39 cellular contexts compared by ENCODE assay signal in the genomic region with DNA sequence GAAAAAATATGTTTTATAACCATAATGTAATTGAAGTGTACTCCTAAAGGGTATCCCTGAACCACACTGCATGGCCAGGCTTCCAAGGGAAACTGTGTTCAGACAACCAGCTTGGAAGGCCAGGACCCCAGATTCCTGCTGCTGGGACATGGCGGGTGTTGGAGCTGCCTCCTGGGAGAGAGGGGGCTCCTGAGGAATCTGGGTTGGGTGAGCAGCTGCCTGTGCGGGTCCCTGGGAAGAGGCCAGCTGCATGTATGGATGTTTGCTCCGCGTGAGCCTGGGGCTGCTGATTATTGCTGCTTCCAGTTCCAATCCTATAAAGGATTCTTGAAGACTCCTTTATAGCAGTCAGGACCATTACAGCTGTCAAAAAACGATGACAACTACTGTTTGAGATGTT.
"Had no signal": no experiment of that assay in that cellular context is flagged by ENCODE, and none has a peak within 500 bp of the region (broad histone marks: within the 10 kb centered on the region; RNA-seq: fewer than 3 reads in every experiment).

No MANE protein-coding gene starts in this region.

- H3K4me1 ChIP-seq: adrenal gland, ascending aorta, body of pancreas, breast epithelium had no signal

- H3K27me3 Mint-ChIP-seq: activated naive CD4-positive, alpha-beta T cell treated with anti-CD3 and anti-CD28 coated beads, Interleukin-2, amount 50 U/mL, for 24 hours; activated naive CD8-positive, alpha-beta T cell; activated naive CD8-positive, alpha-beta T cell treated with anti-CD3 and anti-CD28 coated beads for 36 hours; activated naive CD8-positive, alpha-beta T cell treated with anti-CD3 and anti-CD28 coated beads, Interleukin-2, amount 50 U/mL, for 24 hours; activated T-cell treated with anti-CD3 and anti-CD28 coated beads, Interleukin-2, amount 50 U/mL, for 24 hours; activated T-helper 17 cell treated with anti-CD3 and anti-CD28 coated beads, Interleukin-2, amount 50 U/mL, for 72 hours; brain; central memory CD8-positive, alpha-beta T cell had no signal

- H3K27me3 ChIP-seq: adrenal gland, ascending aorta, body of pancreas, brain microvascular endothelial cell, breast epithelium had no signal

- ATAC-seq: activated naive CD4-positive, alpha-beta T cell treated with anti-CD3 and anti-CD28 coated beads, Interleukin-2, amount 50 U/mL, for 72 hours; activated naive CD8-positive, alpha-beta T cell treated with anti-CD3 and anti-CD28 coated beads, Interleukin-2, amount 50 U/mL, for 24 hours; activated T-cell treated with anti-CD3 and anti-CD28 coated beads, Interleukin-2, amount 50 U/mL, for 4 hours; activated T-cell treated with anti-CD3 and anti-CD28 coated beads, Interleukin-2, amount 50 U/mL, for 72 hours; activated T-helper 17 cell treated with anti-CD3 and anti-CD28 coated beads, Interleukin-2, amount 50 U/mL, for 72 hours; body of pancreas had no signal

- H3K4me1 Mint-ChIP-seq: activated naive CD4-positive, alpha-beta T cell treated with anti-CD3 and anti-CD28 coated beads, Interleukin-2, amount 10 ng/mL, durations not matched to agents 7 days and 5 days; activated naive CD8-positive, alpha-beta T cell treated with anti-CD3 and anti-CD28 coated beads for 36 hours; brain had no signal

- H3K9me3 Mint-ChIP-seq: activated naive CD4-positive, alpha-beta T cell treated with anti-CD3 and anti-CD28 coated beads for 36 hours; activated naive CD4-positive, alpha-beta T cell treated with anti-CD3 and anti-CD28 coated beads, Interleukin-2, amount 10 ng/mL, durations not matched to agents 7 days and 5 days; activated naive CD4-positive, alpha-beta T cell treated with anti-CD3 and anti-CD28 coated beads, Interleukin-2, amount 50 U/mL, for 24 hours; activated naive CD8-positive, alpha-beta T cell treated with anti-CD3 and anti-CD28 coated beads for 36 hours; activated naive CD8-positive, alpha-beta T cell treated with anti-CD3 and anti-CD28 coated beads, Interleukin-2, amount 10 ng/mL, durations not matched to agents 7 days and 5 days; activated naive CD8-positive, alpha-beta T cell treated with anti-CD3 and anti-CD28 coated beads, Interleukin-2, amount 50 U/mL, for 24 hours; activated T-cell treated with anti-CD3 and anti-CD28 coated beads, Interleukin-2, amount 50 U/mL, for 24 hours; activated T-cell treated with anti-CD3 and anti-CD28 coated beads, Interleukin-2, amount 50 U/mL, for 4 hours; activated T-helper 1 cell treated with anti-CD3 and anti-CD28 coated beads, Interleukin-12 subunit alpha, Interleukin-12 subunit beta, Interleukin-2, Interleukin-4 antibody, amounts not matched to agents 30 ng/mL and 10 ng/mL and 1 ng/mL, durations not matched to agents 14 hours and 24 hours and 36 hours; activated T-helper 17 cell treated with anti-CD3 and anti-CD28 coated beads, Interleukin-2, amount 50 U/mL, for 72 hours; activated T-helper 2 cell treated with anti-CD3 and anti-CD28 coated beads, Interferon-gamma antibody, Interleukin-2, Interleukin-4, amounts not matched to agents 10 μg/mL and 5 μg/mL and 100 μg/mL, durations not matched to agents 14 hours and 24 hours and 36 hours; brain; central memory CD8-positive, alpha-beta T cell had no signal

- DNase-seq: activated effector memory CD4-positive, alpha-beta T cell treated with anti-CD3 and anti-CD28 coated beads, Interleukin-2, amount 50 U/mL, for 16 hours; activated effector memory CD4-positive, alpha-beta T cell treated with Interleukin-2 at 50 U/mL for 16 hours; activated gamma-delta T cell; activated gamma-delta T cell treated with Interleukin-2 at 50 U/mL for 16 hours; activated naive CD4-positive, alpha-beta T cell; activated naive CD4-positive, alpha-beta T cell treated with anti-CD3 and anti-CD28 coated beads for 36 hours; activated naive CD4-positive, alpha-beta T cell treated with anti-CD3 and anti-CD28 coated beads, Interleukin-2, amount 10 ng/mL, durations not matched to agents 7 days and 5 days; activated naive CD4-positive, alpha-beta T cell treated with anti-CD3 and anti-CD28 coated beads, Interleukin-2, amount 50 U/mL, for 16 hours; activated naive CD4-positive, alpha-beta T cell treated with Interleukin-2 at 50 U/mL for 16 hours; activated naive CD8-positive, alpha-beta T cell treated with anti-CD3 and anti-CD28 coated beads for 36 hours; activated naive CD8-positive, alpha-beta T cell treated with anti-CD3 and anti-CD28 coated beads, Interleukin-2, amount 10 ng/mL, durations not matched to agents 7 days and 5 days; activated naive CD8-positive, alpha-beta T cell treated with anti-CD3 and anti-CD28 coated beads, Interleukin-2, amount 50 U/mL, for 24 hours; activated T-cell treated with anti-CD3 and anti-CD28 coated beads, Interleukin-2, amount 50 U/mL, for 1 hour; activated T-cell treated with anti-CD3 and anti-CD28 coated beads, Interleukin-2, amount 50 U/mL, for 24 hours; activated T-cell treated with anti-CD3 and anti-CD28 coated beads, Interleukin-2, amount 50 U/mL, for 4 hours; activated T-cell treated with anti-CD3 and anti-CD28 coated beads, Interleukin-2, amount 50 U/mL, for 48 hours; activated T-cell treated with anti-CD3 and anti-CD28 coated beads, Interleukin-2, amount 50 U/mL, for 72 hours; adrenal gland; amniotic stem cell; amygdala; anterior cingulate cortex; aorta; body of pancreas; brain microvascular endothelial cell; caudate nucleus; central memory CD4-positive, alpha-beta T cell; cerebellar nuclear complex had no signal

- H3K36me3 ChIP-seq: adrenal gland, ascending aorta, brain microvascular endothelial cell, breast epithelium, cardiac muscle cell had no signal

- H3K9me3 ChIP-seq: adrenal gland, ascending aorta, body of pancreas, breast epithelium had no signal

- H3K27ac Mint-ChIP-seq: activated naive CD4-positive, alpha-beta T cell treated with anti-CD3 and anti-CD28 coated beads for 36 hours; activated naive CD4-positive, alpha-beta T cell treated with anti-CD3 and anti-CD28 coated beads, Interleukin-2, amount 10 ng/mL, durations not matched to agents 7 days and 5 days; activated naive CD4-positive, alpha-beta T cell treated with anti-CD3 and anti-CD28 coated beads, Interleukin-2, amount 50 U/mL, for 24 hours; activated naive CD4-positive, alpha-beta T cell treated with anti-CD3 and anti-CD28 coated beads, Interleukin-2, amount 50 U/mL, for 72 hours; activated naive CD8-positive, alpha-beta T cell; activated naive CD8-positive, alpha-beta T cell treated with anti-CD3 and anti-CD28 coated beads for 36 hours; activated naive CD8-positive, alpha-beta T cell treated with anti-CD3 and anti-CD28 coated beads, Interleukin-2, amount 10 ng/mL, durations not matched to agents 7 days and 5 days; activated naive CD8-positive, alpha-beta T cell treated with anti-CD3 and anti-CD28 coated beads, Interleukin-2, amount 50 U/mL, for 24 hours; activated T-cell treated with anti-CD3 and anti-CD28 coated beads, Interleukin-2, amount 50 U/mL, for 24 hours; activated T-cell treated with anti-CD3 and anti-CD28 coated beads, Interleukin-2, amount 50 U/mL, for 72 hours; activated T-helper 1 cell treated with anti-CD3 and anti-CD28 coated beads, Interleukin-12 subunit alpha, Interleukin-12 subunit beta, Interleukin-2, Interleukin-4 antibody, amounts not matched to agents 30 ng/mL and 10 ng/mL and 1 ng/mL, durations not matched to agents 14 hours and 24 hours and 36 hours; activated T-helper 17 cell treated with anti-CD3 and anti-CD28 coated beads, Interleukin-2, amount 50 U/mL, for 72 hours; activated T-helper 2 cell treated with anti-CD3 and anti-CD28 coated beads, Interferon-gamma antibody, Interleukin-2, Interleukin-4, amounts not matched to agents 10 μg/mL and 5 μg/mL and 100 μg/mL, durations not matched to agents 14 hours and 24 hours and 36 hours; brain had no signal

- H3K4me3 Mint-ChIP-seq: activated naive CD4-positive, alpha-beta T cell treated with anti-CD3 and anti-CD28 coated beads for 36 hours; activated naive CD4-positive, alpha-beta T cell treated with anti-CD3 and anti-CD28 coated beads, Interleukin-2, amount 10 ng/mL, durations not matched to agents 7 days and 5 days; activated naive CD4-positive, alpha-beta T cell treated with anti-CD3 and anti-CD28 coated beads, Interleukin-2, amount 50 U/mL, for 24 hours; activated naive CD8-positive, alpha-beta T cell; activated naive CD8-positive, alpha-beta T cell treated with anti-CD3 and anti-CD28 coated beads for 36 hours; activated naive CD8-positive, alpha-beta T cell treated with anti-CD3 and anti-CD28 coated beads, Interleukin-2, amount 10 ng/mL, durations not matched to agents 7 days and 5 days; activated naive CD8-positive, alpha-beta T cell treated with anti-CD3 and anti-CD28 coated beads, Interleukin-2, amount 50 U/mL, for 24 hours; activated T-cell treated with anti-CD3 and anti-CD28 coated beads, Interleukin-2, amount 50 U/mL, for 24 hours; activated T-cell treated with anti-CD3 and anti-CD28 coated beads, Interleukin-2, amount 50 U/mL, for 4 hours; activated T-cell treated with anti-CD3 and anti-CD28 coated beads, Interleukin-2, amount 50 U/mL, for 72 hours; activated T-helper 1 cell treated with anti-CD3 and anti-CD28 coated beads, Interleukin-12 subunit alpha, Interleukin-12 subunit beta, Interleukin-2, Interleukin-4 antibody, amounts not matched to agents 30 ng/mL and 10 ng/mL and 1 ng/mL, durations not matched to agents 14 hours and 24 hours and 36 hours; brain; central memory CD8-positive, alpha-beta T cell had no signal

- FAIRE-seq: astrocyte had no signal

- H3K27ac ChIP-seq: adrenal gland, ascending aorta, body of pancreas, brain microvascular endothelial cell, breast epithelium, cardiac muscle cell had no signal

- H3K36me3 Mint-ChIP-seq: activated naive CD4-positive, alpha-beta T cell treated with anti-CD3 and anti-CD28 coated beads, Interleukin-2, amount 10 ng/mL, durations not matched to agents 7 days and 5 days; activated naive CD4-positive, alpha-beta T cell treated with anti-CD3 and anti-CD28 coated beads, Interleukin-2, amount 50 U/mL, for 24 hours; activated naive CD8-positive, alpha-beta T cell treated with anti-CD3 and anti-CD28 coated beads for 36 hours; activated naive CD8-positive, alpha-beta T cell treated with anti-CD3 and anti-CD28 coated beads, Interleukin-2, amount 10 ng/mL, durations not matched to agents 7 days and 5 days; brain had no signal

- H3K4me3 ChIP-seq: adrenal gland, ascending aorta, body of pancreas, breast epithelium, cardiac muscle cell had no signal
